16 cellular contexts compared by ENCODE assay signal in the genomic region with DNA sequence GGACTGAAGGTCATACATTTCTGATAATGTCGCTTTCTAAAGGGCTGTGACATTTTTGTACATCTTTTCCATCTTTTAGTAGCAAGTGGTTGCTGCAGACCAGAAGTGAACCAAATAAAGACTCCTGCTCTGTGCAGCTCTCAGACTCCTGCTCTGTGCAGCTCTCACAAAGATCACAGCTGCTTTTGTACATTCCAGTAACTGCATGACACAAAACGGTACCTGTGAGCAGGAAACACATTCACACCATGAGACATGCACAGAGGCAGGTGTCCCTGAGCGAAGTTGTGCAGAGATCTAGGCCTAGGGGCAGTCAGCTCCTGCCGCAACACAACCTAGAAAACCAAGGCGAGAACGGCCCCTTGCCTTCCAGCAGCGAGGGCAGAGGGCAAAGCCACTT.
DNase-seq lines count a peak whose midpoint lies in the region; ATAC-seq and TF ChIP-seq lines count a peak whose summit lies in the region.
"Had no signal": no experiment of that assay in that cellular context is flagged by ENCODE, and none has a peak within 500 bp of the region (broad histone marks: within the 10 kb centered on the region; RNA-seq: fewer than 3 reads in every experiment).

No MANE protein-coding gene starts in this region.

- peaks cover 8% of the 10 kb centered on the region; the same call in 1 of the 2 replicates for H3K36me3 ChIP-seq in SU-DHL-6 (ENCODE audit: low read length)
- H3K36me3 ChIP-seq: MG63 had no signal

- H3K4me2 ChIP-seq in SU-DHL-6 (ENCODE audit: low read depth, low read length, poor library complexity, severe bottlenecking) = peak overlapping the region; percentile 55

- peak overlapping the region; percentile 43 for H3K27ac Mint-ChIP-seq in neural crest cell (ENCODE audit: unreplicated experiment)

- H3K4me3 ChIP-seq in SU-DHL-6 (ENCODE audit: insufficient read depth, low read length, poor library complexity, severe bottlenecking) = no peak overlapping the region
- H3K4me3 ChIP-seq: MG63 had no signal

- H3K27me3 ChIP-seq in SU-DHL-6 (ENCODE audit: low read length) = no peaks in the 10 kb centered on the region
- H3K27me3 ChIP-seq: MG63 had no signal

- H3K9ac ChIP-seq in SU-DHL-6 (ENCODE audit: low read length) = peak overlapping the region; percentile 56

- intact Hi-C loops in Right ventricle myocardium superior (cut with DNase I) = no loop called here

- H4K20me1 ChIP-seq in SU-DHL-6 (ENCODE audit: low read depth, low read length) = no peaks in the 10 kb centered on the region

- TF ChIP-seq CTCF in SU-DHL-6 (IDR thresholded peaks at IDR 0.05; ENCODE audit: insufficient read depth, low read length, poor library complexity, severe bottlenecking) (no peak), neural crest cell (conservative IDR thresholded peaks at IDR 0.05) (no peak)

- H3K9me3 ChIP-seq in SU-DHL-6 (ENCODE audit: insufficient read depth, low read length) = no peaks in the 10 kb centered on the region
- H3K9me3 ChIP-seq: MG63 had no signal

- H3K27ac ChIP-seq in SU-DHL-6 (ENCODE audit: low read depth, low read length) = peak overlapping the region; percentile 99
- H3K27ac ChIP-seq: 22Rv1 had no signal

- H3K27me3 Mint-ChIP-seq in neural crest cell (ENCODE audit: low read depth) = no peaks in the 10 kb centered on the region

- peak; percentile 30 to 46 for ATAC-seq in activated CD4-positive, CD25-positive, alpha-beta regulatory T cell treated with anti-CD3 and anti-CD28 coated beads, Interleukin-2, amount 50 U/mL, for 24 hours
- ATAC-seq in GM21619 (IDR thresholded peaks at IDR 0.05; ENCODE audit: unreplicated experiment) = peak; percentile 38
- no peak for ATAC-seq in Right ventricle myocardium superior (ENCODE audit: poor library complexity)
- ATAC-seq: HCT116 had no signal

- no peaks in the 10 kb centered on the region for H3K4me1 Mint-ChIP-seq in neural crest cell

- H3K36me3 Mint-ChIP-seq in neural crest cell (ENCODE audit: low read depth) = no peaks in the 10 kb centered on the region

- no peak overlapping the region for H2AFZ ChIP-seq in SU-DHL-6 (ENCODE audit: low read depth, low read length, severe bottlenecking)

- no peaks in the 10 kb centered on the region for H3K9me3 Mint-ChIP-seq in neural crest cell

- H3F3A ChIP-seq in SU-DHL-6 (ENCODE audit: insufficient read depth) = peaks cover 52% of the 10 kb centered on the region

- DNase-seq in activated CD4-positive, CD25-positive, alpha-beta regulatory T cell treated with anti-CD3 and anti-CD28 coated beads, Interleukin-2, amount 50 U/mL, for 72 hours = no peak
- no peak for DNase-seq in neural crest cell (ENCODE audit: low read depth, low spot score)
- DNase-seq in Right ventricle myocardium superior = no peak
- DNase-seq in ureter (ENCODE audit: low spot score) = no peak
- no peak for DNase-seq in activated gamma-delta T cell treated with Interleukin-2 at 50 U/mL for 16 hours
- DNase-seq: activated CD4-positive, alpha-beta T cell treated with anti-CD3 and anti-CD28 coated beads for 1 hour; MG63; NCI-H2227 treated with DMSO at 0.1 percent for 48 hours; occipital lobe; SHP77 treated with DMSO at 0.1 percent for 48 hours; stimulated activated CD4-positive, alpha-beta T cell treated with anti-CD3 and anti-CD28 coated beads, Interleukin-15, amount 100 ng/mL, for 24 hours had no signal

- no peak overlapping the region for H3K4me3 Mint-ChIP-seq in neural crest cell

- H3K79me2 ChIP-seq in SU-DHL-6 (ENCODE audit: insufficient read depth, low read length) = no peaks in the 10 kb centered on the region

- H3K9me2 ChIP-seq in SU-DHL-6 (replicated peaks; ENCODE audit: insufficient read depth, low read length) = no peaks in the 10 kb centered on the region
